Comparison of ENCODE assay signal across 15 cellular contexts in the genomic region with DNA sequence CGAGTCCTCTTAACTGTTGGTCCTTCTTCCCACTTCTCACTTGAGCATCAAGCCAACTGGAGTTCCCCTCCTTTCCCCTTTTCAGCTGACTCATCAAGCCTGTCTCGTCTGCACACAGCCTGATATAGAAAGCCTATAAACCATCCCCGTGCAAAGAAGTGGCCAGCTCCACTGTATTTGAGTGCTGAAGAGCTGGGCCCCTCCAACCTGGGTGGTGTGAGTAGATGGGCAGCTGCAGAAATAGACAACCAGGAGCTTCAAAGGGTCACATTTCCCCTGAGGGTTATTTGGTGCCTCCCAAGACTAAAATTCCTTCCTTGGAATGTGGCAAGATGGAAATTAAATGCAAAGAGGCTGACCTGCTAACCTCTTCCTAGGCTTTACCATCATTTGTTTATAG.
"Had no signal": no experiment of that assay in that cellular context is flagged by ENCODE, and none has a peak within 500 bp of the region (broad histone marks: within the 10 kb centered on the region; RNA-seq: fewer than 3 reads in every experiment).

No MANE protein-coding gene starts in this region.

- H3K4me3 Mint-ChIP-seq: activated naive CD4-positive, alpha-beta T cell treated with anti-CD3 and anti-CD28 coated beads for 36 hours; activated T-helper 17 cell treated with anti-CD3 and anti-CD28 coated beads, Interleukin-2, amount 50 U/mL, for 72 hours; dendritic cell treated with granulocyte-macrophage colony-stimulating factor and Interleukin-4, amounts not matched to agents 40 ng/mL and 50 ng/mL, for 4 days; stimulated activated memory B cell treated with anti-CD40 and anti-IgM and Interleukin-4, amounts not matched to agents 10 μg/mL and 1 μg/mL and 100 μg/mL, for 72 hours; T-helper 17 cell had no signal

- H3K36me3 Mint-ChIP-seq: stimulated activated memory B cell treated with anti-CD40 and anti-IgM and Interleukin-4, amounts not matched to agents 10 μg/mL and 1 μg/mL and 100 μg/mL, for 72 hours had no signal

- DNase-seq: activated CD4-positive, alpha-beta T cell treated with anti-CD3 and anti-CD28 coated beads, Interleukin-2, amount 50 U/mL, for 1 hour; activated naive CD4-positive, alpha-beta T cell treated with anti-CD3 and anti-CD28 coated beads for 36 hours; activated T-cell treated with anti-CD3 and anti-CD28 coated beads for 4 hours; adrenal gland; brain microvascular endothelial cell; cerebellar nuclear complex; mammary epithelial cell; posterior cingulate gyrus; T-helper 17 cell; transverse colon had no signal

- H3K36me3 ChIP-seq: adrenal gland, brain microvascular endothelial cell, esophagus muscularis mucosa, right atrium auricular region, transverse colon had no signal

- H3K9me3 ChIP-seq: adrenal gland, esophagus muscularis mucosa, right atrium auricular region, transverse colon had no signal

- H3K27ac ChIP-seq: adrenal gland, brain microvascular endothelial cell, esophagus muscularis mucosa, right atrium auricular region, transverse colon had no signal

- H3K4me3 ChIP-seq: adrenal gland, esophagus muscularis mucosa, right atrium auricular region, transverse colon had no signal

- H3K27ac Mint-ChIP-seq: activated naive CD4-positive, alpha-beta T cell treated with anti-CD3 and anti-CD28 coated beads for 36 hours; activated T-helper 17 cell treated with anti-CD3 and anti-CD28 coated beads, Interleukin-2, amount 50 U/mL, for 72 hours; dendritic cell treated with granulocyte-macrophage colony-stimulating factor and Interleukin-4, amounts not matched to agents 40 ng/mL and 50 ng/mL, for 4 days; stimulated activated memory B cell treated with anti-CD40 and anti-IgM and Interleukin-4, amounts not matched to agents 10 μg/mL and 1 μg/mL and 100 μg/mL, for 72 hours; T-helper 17 cell had no signal

- H3K27me3 ChIP-seq: brain microvascular endothelial cell, esophagus muscularis mucosa, right atrium auricular region, transverse colon had no signal

- H3K4me1 Mint-ChIP-seq: activated T-helper 17 cell treated with anti-CD3 and anti-CD28 coated beads, Interleukin-2, amount 50 U/mL, for 72 hours; stimulated activated memory B cell treated with anti-CD40 and anti-IgM and Interleukin-4, amounts not matched to agents 10 μg/mL and 1 μg/mL and 100 μg/mL, for 72 hours; T-helper 17 cell had no signal

- H3K9me3 Mint-ChIP-seq: activated naive CD4-positive, alpha-beta T cell treated with anti-CD3 and anti-CD28 coated beads for 36 hours; activated T-helper 17 cell treated with anti-CD3 and anti-CD28 coated beads, Interleukin-2, amount 50 U/mL, for 72 hours; dendritic cell treated with granulocyte-macrophage colony-stimulating factor and Interleukin-4, amounts not matched to agents 40 ng/mL and 50 ng/mL, for 4 days; stimulated activated memory B cell treated with anti-CD40 and anti-IgM and Interleukin-4, amounts not matched to agents 10 μg/mL and 1 μg/mL and 100 μg/mL, for 72 hours had no signal

- H3K4me1 ChIP-seq: adrenal gland, esophagus muscularis mucosa, right atrium auricular region, transverse colon had no signal
